Comparison of ENCODE assay signal across 9 cellular contexts in the genomic region with DNA sequence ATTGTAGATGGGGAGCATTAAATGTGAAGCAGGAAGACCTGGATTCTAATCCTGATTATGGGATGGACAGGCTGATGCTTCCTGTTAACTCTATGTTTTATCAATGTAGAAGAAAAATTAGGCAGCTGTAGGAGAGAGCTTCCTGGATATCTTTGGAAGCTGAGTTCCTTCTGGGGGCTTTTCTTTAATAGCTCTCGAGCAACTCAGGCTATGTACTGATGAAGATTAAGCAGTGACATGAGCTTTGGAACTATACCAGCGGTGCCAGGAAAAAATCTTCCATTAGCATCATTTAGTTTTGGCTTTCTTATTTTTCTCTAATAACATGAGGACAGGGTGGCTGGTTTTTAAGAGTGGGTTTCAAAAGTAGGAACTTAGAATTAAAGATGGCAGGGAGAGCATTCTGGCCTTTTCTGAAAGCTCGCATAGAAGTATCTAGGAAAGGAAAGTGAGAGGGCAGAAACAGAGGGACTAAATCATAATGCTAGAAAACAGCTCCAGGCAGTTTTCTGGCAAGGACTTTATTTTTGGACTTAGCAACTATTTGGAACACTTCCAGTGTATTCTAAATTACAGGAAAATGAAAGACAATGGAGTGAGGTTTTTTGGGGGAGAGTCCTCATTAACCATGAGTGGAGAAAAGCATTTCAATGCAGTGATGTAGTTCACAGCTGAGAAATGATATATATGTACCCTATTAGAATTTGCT.
DNase-seq lines count a peak whose midpoint lies in the region; ATAC-seq and TF ChIP-seq lines count a peak whose summit lies in the region.
"Had no signal": no experiment of that assay in that cellular context is flagged by ENCODE, and none has a peak within 500 bp of the region (broad histone marks: within the 10 kb centered on the region; RNA-seq: fewer than 3 reads in every experiment).

No MANE protein-coding gene starts in this region.

- peak overlapping the region; percentile 29 for H3K27ac Mint-ChIP-seq in MCF 10A (ENCODE audit: low read depth, unreplicated experiment)

- no peak for TF ChIP-seq CTCF in MCF 10A (IDR thresholded peaks at IDR 0.05; ENCODE audit: unreplicated experiment)

- no peaks in the 10 kb centered on the region for H3K27me3 Mint-ChIP-seq in MCF 10A (ENCODE audit: insufficient read depth, unreplicated experiment)
- no peaks in the 10 kb centered on the region for H3K27me3 Mint-ChIP-seq in activated T-cell treated with anti-CD3 and anti-CD28 coated beads, Interleukin-2, amount 50 U/mL, for 4 hours (ENCODE audit: low read depth)

- H3K4me3 ChIP-seq in skeletal muscle tissue (ENCODE audit: low read length in 3 of 3) = no peak overlapping the region

- peaks cover 21% of the 10 kb centered on the region for H3K4me1 Mint-ChIP-seq in MCF 10A (ENCODE audit: insufficient read depth, unreplicated experiment)
- peaks cover 23% of the 10 kb centered on the region for H3K4me1 Mint-ChIP-seq in activated T-cell treated with anti-CD3 and anti-CD28 coated beads, Interleukin-2, amount 50 U/mL, for 4 hours (ENCODE audit: low read depth)

- H3K27me3 ChIP-seq in skeletal muscle tissue (ENCODE audit: control insufficient read depth in 3 of 3, insufficient read depth in 3 of 3, low read length in 3 of 3) = no peaks in the 10 kb centered on the region

- intact Hi-C loops in MCF 10A (cut with micrococcal nuclease) = no loop called here

- in situ Hi-C loops in G401 (cut with HindIII; ENCODE audit: low sequenced_read_pairs) = no loop called here

- H3K36me3 ChIP-seq in skeletal muscle tissue (ENCODE audit: control insufficient read depth in 3 of 3, insufficient read depth in 3 of 3, low read length in 3 of 3) = peaks cover 0 to 5% (median 0%) of the 10 kb centered on the region in 3 donors

- H3K36me3 Mint-ChIP-seq in MCF 10A (ENCODE audit: insufficient read depth, unreplicated experiment) = peaks cover 4% of the 10 kb centered on the region
- H3K36me3 Mint-ChIP-seq in activated T-cell treated with anti-CD3 and anti-CD28 coated beads, Interleukin-2, amount 50 U/mL, for 4 hours (ENCODE audit: insufficient read depth) = peaks cover 44% of the 10 kb centered on the region

- BruUV-seq in MCF 10A (replicated peaks; lab: Mats Ljungman, UMichigan) = TSS peak; percentile 16

- CTCF ChIA-PET in MCF 10A (lab: Yijun Ruan, JAX) = interaction anchor here (0.7 to 3.6 kb wide), 6 partner anchors 18 to 176 kb away, joined by 3 to 20 read pairs (median 6); no protein-coding TSS in a partner anchor

- peaks cover 7% of the 10 kb centered on the region for H3K9me3 Mint-ChIP-seq in MCF 10A (ENCODE audit: unreplicated experiment)
- no peaks in the 10 kb centered on the region for H3K9me3 Mint-ChIP-seq in activated T-cell treated with anti-CD3 and anti-CD28 coated beads, Interleukin-2, amount 50 U/mL, for 4 hours

- ATAC-seq in activated T-cell treated with anti-CD3 and anti-CD28 coated beads, Interleukin-2, amount 50 U/mL, for 4 hours = no peak
- ATAC-seq in HG03469 (IDR thresholded peaks at IDR 0.05; ENCODE audit: unreplicated experiment) = no peak

- no peak overlapping the region for H3K4me3 Mint-ChIP-seq in MCF 10A (ENCODE audit: unreplicated experiment)
- no peak overlapping the region for H3K4me3 Mint-ChIP-seq in activated T-cell treated with anti-CD3 and anti-CD28 coated beads, Interleukin-2, amount 50 U/mL, for 4 hours

- H3K9me3 ChIP-seq in skeletal muscle tissue (ENCODE audit: control insufficient read depth in 3 of 3, low read length in 3 of 3) = no peaks in the 10 kb centered on the region

- peak; percentile 62 for DNase-seq in G401 (ENCODE audit: low spot score)
- peak; percentile 41 for DNase-seq in MCF 10A (ENCODE audit: unreplicated experiment)
- peak; percentile 16 for DNase-seq in hepatic stellate cell (ENCODE audit: low spot score)
- no peak for DNase-seq in HUDEP-2 (lab: John Stamatoyannopoulos, UW; ENCODE audit: unreplicated experiment in 76 of 76)
- no peak for DNase-seq in activated T-cell treated with anti-CD3 and anti-CD28 coated beads, Interleukin-2, amount 50 U/mL, for 4 hours
- DNase-seq in stimulated activated naive CD4-positive, alpha-beta T cell treated with Interleukin-2 at 50 U/mL for 16 hours (lab: John Stamatoyannopoulos, UW) = no peak
- DNase-seq: activated CD4-positive, alpha-beta T cell treated with anti-CD3 and anti-CD28 coated beads for 4 hours had no signal

- H3K4me1 ChIP-seq in skeletal muscle tissue (ENCODE audit: control insufficient read depth in 3 of 3, insufficient read depth in 3 of 3, low read length in 3 of 3) = peaks cover 11 to 28% (median 22%) of the 10 kb centered on the region in 3 donors

- H3K27ac ChIP-seq in skeletal muscle tissue (ENCODE audit: low read depth, low read length) = peak overlapping the region; percentile 61

- H3K9ac ChIP-seq in skeletal muscle tissue (ENCODE audit: low read depth in 1 of 3, low read length in 3 of 3) = no peak overlapping the region

- POLR2A ChIA-PET in MCF 10A (lab: Yijun Ruan, JAX) = no interaction called here

Comparison
In these comparisons a context has a peak if more than half of its experiments do, and no peak if none do; other contexts are left out.
1. DNase-seq: peak in G401 (single experiment), MCF 10A (single experiment) and hepatic stellate cell (single experiment); none in HUDEP-2 (0 of 76), activated T-cell treated with anti-CD3 and anti-CD28 coated beads, Interleukin-2, amount 50 U/mL, for 4 hours (single experiment) and stimulated activated naive CD4-positive, alpha-beta T cell treated with Interleukin-2 at 50 U/mL for 16 hours (single experiment).